Comparison of ENCODE assay signal across 8 cellular contexts in the genomic region with DNA sequence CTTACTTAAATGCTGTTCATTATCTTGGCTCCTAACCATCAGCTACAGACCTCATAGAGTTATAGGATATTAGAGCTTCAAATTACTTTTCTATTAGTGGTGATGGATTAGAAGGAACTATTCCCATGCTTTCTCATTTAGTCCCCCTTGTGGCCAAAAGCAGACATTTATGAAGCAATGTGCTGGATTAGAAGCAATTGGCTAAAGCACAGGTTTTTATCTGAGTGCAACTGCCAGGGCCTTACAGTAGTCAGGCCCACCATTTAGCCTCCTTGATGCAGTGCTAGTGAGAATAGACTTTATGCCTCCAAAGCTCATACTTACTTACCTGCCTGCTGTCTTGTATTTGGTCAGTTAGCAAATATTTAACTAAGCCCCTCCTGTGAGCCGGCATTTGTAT.
DNase-seq lines count a peak whose midpoint lies in the region; ATAC-seq and TF ChIP-seq lines count a peak whose summit lies in the region.

No MANE protein-coding gene starts in this region.

- peak; percentile 54 for DNase-seq in MCF 10A (ENCODE audit: unreplicated experiment)
- no peak for DNase-seq in breast epithelium (ENCODE audit: low spot score in 2 of 2)
- peak; percentile 37 for DNase-seq in RPMI8226
- peak; percentile 9 for DNase-seq in glomerular visceral epithelial cell (ENCODE audit: extremely low spot score)
- DNase-seq in testis = peak; percentile 19

- intact Hi-C loops in MCF 10A (cut with micrococcal nuclease) (loop anchor here (1.0 to 5.0 kb wide), 3 partner anchors 196 to 462 kb away; no protein-coding TSS in a partner anchor), breast epithelium (cut with DNase I; ENCODE audit: low total_unique reads) (no loop called here), testis (cut with DNase I; ENCODE audit: low total_unique reads) (no loop called here)

- H3K4me3 ChIP-seq in breast epithelium = no peak overlapping the region
- H3K4me3 ChIP-seq in testis = no peak overlapping the region

- ATAC-seq in GM18520 (IDR thresholded peaks at IDR 0.05; ENCODE audit: unreplicated experiment) (no peak), GM21360 (IDR thresholded peaks at IDR 0.05; ENCODE audit: unreplicated experiment) (no peak), GM21619 (IDR thresholded peaks at IDR 0.05; ENCODE audit: unreplicated experiment) (no peak)

- no peaks in the 10 kb centered on the region for H3K4me1 Mint-ChIP-seq in MCF 10A (ENCODE audit: insufficient read depth, unreplicated experiment)

- no peak overlapping the region for H3K27ac Mint-ChIP-seq in MCF 10A (ENCODE audit: low read depth, unreplicated experiment)

- 88 to 100% methylated on average over 1 of the region's 1 CpG for WGBS in testis, 2 donors

- TF ChIP-seq POLR2A in breast epithelium (IDR thresholded peaks at IDR 0.05) (no peak), testis (IDR thresholded peaks at IDR 0.05) (no peak)

- H3K4me1 ChIP-seq in breast epithelium = no peaks in the 10 kb centered on the region
- H3K4me1 ChIP-seq in testis = no peaks in the 10 kb centered on the region

- TF ChIP-seq CTCF in MCF 10A (IDR thresholded peaks at IDR 0.05; ENCODE audit: unreplicated experiment) (peak; percentile 34), breast epithelium (IDR thresholded peaks at IDR 0.05) (peak in 1 of 3 donors; percentile 32), testis (IDR thresholded peaks at IDR 0.05) (peak; percentile 13 to 53 (median 31))

- no peak overlapping the region for H3K4me3 Mint-ChIP-seq in MCF 10A (ENCODE audit: unreplicated experiment)

- H3K27me3 ChIP-seq in breast epithelium = peaks cover 0 to 55% of the 10 kb centered on the region in 2 donors
- no peaks in the 10 kb centered on the region for H3K27me3 ChIP-seq in testis

- H3K9me3 Mint-ChIP-seq in MCF 10A (ENCODE audit: unreplicated experiment) = no peaks in the 10 kb centered on the region

- POLR2A ChIA-PET in MCF 10A (lab: Yijun Ruan, JAX) = no interaction called here

- H3K27ac ChIP-seq in breast epithelium (no peak overlapping the region), testis (no peak overlapping the region)

- H3K27me3 Mint-ChIP-seq in MCF 10A (ENCODE audit: insufficient read depth, unreplicated experiment) = peaks cover 58% of the 10 kb centered on the region

- H3K36me3 Mint-ChIP-seq in MCF 10A (ENCODE audit: insufficient read depth, unreplicated experiment) = no peaks in the 10 kb centered on the region

- H3K36me3 ChIP-seq in breast epithelium = no peaks in the 10 kb centered on the region
- no peaks in the 10 kb centered on the region for H3K36me3 ChIP-seq in testis (ENCODE audit: low read depth, missing control alignments)

- CTCF ChIA-PET in MCF 10A (lab: Yijun Ruan, JAX) = interaction anchor here (0.6 to 3.2 kb wide), 16 partner anchors 9 to 890 kb away, joined by 3 to 24 read pairs (median 4); partner anchors contain the start of gene TSPAN7

- H3K9me3 ChIP-seq in breast epithelium (no peaks in the 10 kb centered on the region), testis (no peaks in the 10 kb centered on the region)

- BruUV-seq in MCF 10A (replicated peaks; lab: Mats Ljungman, UMichigan) = no TSS peak

Comparison
In these comparisons a context has a peak if more than half of its experiments do, and no peak if none do; other contexts are left out.
1. DNase-seq: peak in MCF 10A (single experiment), RPMI8226 (single experiment), glomerular visceral epithelial cell (single experiment) and testis (single experiment); none in breast epithelium (0 of 2).